Comparison of ENCODE assay signal across 13 cellular contexts in genomic region chr12:65892905-65893304, GRCh38.
DNase-seq lines count a peak whose midpoint lies in the region; ATAC-seq and TF ChIP-seq lines count a peak whose summit lies in the region.
"Had no signal": no experiment of that assay in that cellular context is flagged by ENCODE, and none has a peak within 500 bp of the region (broad histone marks: within the 10 kb centered on the region; RNA-seq: fewer than 3 reads in every experiment).

No MANE protein-coding gene starts in this region.

- H3K4me2 ChIP-seq in mesendoderm (ENCODE audit: low read length), result no peak overlapping the region

- WGBS in HUES64, result 81% methylated on average over 5 of the region's 5 CpGs
- 40 to 67% methylated on average over 5 of the region's 5 CpGs for WGBS in body of pancreas, 2 donors
- WGBS in mesendoderm (ENCODE audit: extremely low coverage, insufficient coverage, low lambda C conversion rate), result no CpG with 5 or more reads among the region's 5 CpGs
- 61 to 73% (median 66%) methylated on average over 5 of the region's 5 CpGs for WGBS in stomach, 5 donors

- no peak overlapping the region for H2BK5ac ChIP-seq in mesendoderm (ENCODE audit: low read length)

- no peak overlapping the region for H4K5ac ChIP-seq in mesendoderm (ENCODE audit: low read length)

- H3K9me3 ChIP-seq in HUES64 (ENCODE audit: insufficient read depth, low read depth, low read length) (no peaks in the 10 kb centered on the region), body of pancreas (no peaks in the 10 kb centered on the region), stomach (no peaks in the 10 kb centered on the region)
- H3K9me3 ChIP-seq: tibial nerve had no signal

- no peak for TF ChIP-seq EP300 in stomach (IDR thresholded peaks at IDR 0.05)

- DNase-seq in AG20443 (ENCODE audit: low spot score) (peak; percentile 56), body of pancreas (no peak), mesendoderm (no peak), NCI-H1694 treated with DMSO at 0.1 percent for 48 hours (lab: John Stamatoyannopoulos, UW) (no peak), stomach (no peak), NCI-H2171 treated with DMSO at 0.1 percent for 48 hours (lab: John Stamatoyannopoulos, UW) (no peak)
- DNase-seq: activated CD4-positive, alpha-beta T cell treated with anti-CD3 and anti-CD28 coated beads for 1 hour; aorta; NCI-H524 treated with DMSO at 0.1 percent for 48 hours; stimulated activated CD4-positive, alpha-beta T cell treated with anti-CD3 and anti-CD28 coated beads, Interleukin-12 subunit alpha, Interleukin-12 subunit beta, amount 100 ng/mL, for 4 hours had no signal

- no peak overlapping the region for H3K56ac ChIP-seq in mesendoderm (ENCODE audit: low read length)

- TF ChIP-seq CTCF in body of pancreas (IDR thresholded peaks at IDR 0.05) (no peak), stomach (IDR thresholded peaks at IDR 0.05) (no peak)

- TF ChIP-seq POLR2A in body of pancreas (IDR thresholded peaks at IDR 0.05) (no peak), stomach (IDR thresholded peaks at IDR 0.05) (no peak)

- no peaks in the 10 kb centered on the region for H3K79me2 ChIP-seq in mesendoderm (ENCODE audit: control insufficient read depth, insufficient read depth, low read length)

- H3K23ac ChIP-seq in mesendoderm (ENCODE audit: low read length), result no peak overlapping the region

- H2AK5ac ChIP-seq in mesendoderm (ENCODE audit: low read length), result no peak overlapping the region

- H3K4ac ChIP-seq in mesendoderm (ENCODE audit: low read depth, low read length), result no peak overlapping the region

- peak overlapping the region; percentile 11; the same call in 1 of the 2 replicates for H3K27ac ChIP-seq in HUES64 (ENCODE audit: low read depth, low read length)
- H3K27ac ChIP-seq in body of pancreas, result peak overlapping the region in 3 of 4 donors; percentile 63 to 70 (median 70)
- no peak overlapping the region for H3K27ac ChIP-seq in mesendoderm (ENCODE audit: low read depth, low read length)
- H3K27ac ChIP-seq in stomach, result no peak overlapping the region

- ATAC-seq in body of pancreas (no peak), GM18517 (IDR thresholded peaks at IDR 0.05; ENCODE audit: unreplicated experiment) (no peak)

- H3K18ac ChIP-seq in mesendoderm (ENCODE audit: low read length), result peak overlapping the region; percentile 7

- H3K4me3 ChIP-seq in HUES64 (ENCODE audit: low read length) (no peak overlapping the region), body of pancreas (no peak overlapping the region), mesendoderm (ENCODE audit: low read length) (no peak overlapping the region), stomach (no peak overlapping the region)

- no peak overlapping the region for H2BK15ac ChIP-seq in mesendoderm (replicated peaks; ENCODE audit: low read depth)

- H3K4me1 ChIP-seq in HUES64 (ENCODE audit: insufficient read depth, low read length) (peaks cover 69% of the 10 kb centered on the region), body of pancreas (peaks cover 25% of the 10 kb centered on the region), mesendoderm (ENCODE audit: control insufficient read depth, low read depth, low read length) (peaks cover 20% of the 10 kb centered on the region), stomach (peaks cover 8 to 30% (median 21%) of the 10 kb centered on the region in 4 donors)

- H3K9ac ChIP-seq in HUES64 (ENCODE audit: low read depth, low read length) (peak overlapping the region; percentile 21; the same call in 1 of the 2 replicates), mesendoderm (ENCODE audit: low read length) (no peak overlapping the region)

- H3K27me3 ChIP-seq in HUES64 (ENCODE audit: insufficient read depth, low read length), result no peaks in the 10 kb centered on the region
- H3K27me3 ChIP-seq in body of pancreas, result no peaks in the 10 kb centered on the region
- H3K27me3 ChIP-seq in mesendoderm (ENCODE audit: insufficient read depth, low read length, poor library complexity), result no peaks in the 10 kb centered on the region
- H3K27me3 ChIP-seq in stomach, result no peaks in the 10 kb centered on the region
- H3K27me3 ChIP-seq: tibial nerve had no signal

- H3K79me1 ChIP-seq in mesendoderm (ENCODE audit: low read length), result peaks cover 4% of the 10 kb centered on the region

- no peak overlapping the region for H4K8ac ChIP-seq in mesendoderm (ENCODE audit: low read depth, low read length)

- intact Hi-C loops in body of pancreas (cut with DNase I), result no loop called here
- intact Hi-C loops in stomach (cut with DNase I; ENCODE audit: low total_unique reads), result no loop called here

- no peaks in the 10 kb centered on the region for H3K36me3 ChIP-seq in HUES64 (ENCODE audit: insufficient read depth, low read length)
- H3K36me3 ChIP-seq in body of pancreas (replicated peaks in 1 of 2; ENCODE audit: insufficient read depth in 1 of 2, low read depth in 2 of 2), result no peaks in the 10 kb centered on the region
- H3K36me3 ChIP-seq in mesendoderm (ENCODE audit: control insufficient read depth, insufficient read depth, low read length), result no peaks in the 10 kb centered on the region
- H3K36me3 ChIP-seq in stomach, result no peaks in the 10 kb centered on the region
- H3K36me3 ChIP-seq: tibial nerve had no signal

- no peak overlapping the region for H2BK120ac ChIP-seq in mesendoderm (ENCODE audit: low read depth, low read length)

Comparison
In these comparisons a context has a peak if more than half of its experiments do, and no peak if none do; other contexts are left out.
1. H3K27ac ChIP-seq: peak in HUES64 (single experiment) and body of pancreas (3 of 4); none in mesendoderm (single experiment) and stomach (0 of 5).